ENCODE assay signal across 1 cellular context in the genomic region with DNA sequence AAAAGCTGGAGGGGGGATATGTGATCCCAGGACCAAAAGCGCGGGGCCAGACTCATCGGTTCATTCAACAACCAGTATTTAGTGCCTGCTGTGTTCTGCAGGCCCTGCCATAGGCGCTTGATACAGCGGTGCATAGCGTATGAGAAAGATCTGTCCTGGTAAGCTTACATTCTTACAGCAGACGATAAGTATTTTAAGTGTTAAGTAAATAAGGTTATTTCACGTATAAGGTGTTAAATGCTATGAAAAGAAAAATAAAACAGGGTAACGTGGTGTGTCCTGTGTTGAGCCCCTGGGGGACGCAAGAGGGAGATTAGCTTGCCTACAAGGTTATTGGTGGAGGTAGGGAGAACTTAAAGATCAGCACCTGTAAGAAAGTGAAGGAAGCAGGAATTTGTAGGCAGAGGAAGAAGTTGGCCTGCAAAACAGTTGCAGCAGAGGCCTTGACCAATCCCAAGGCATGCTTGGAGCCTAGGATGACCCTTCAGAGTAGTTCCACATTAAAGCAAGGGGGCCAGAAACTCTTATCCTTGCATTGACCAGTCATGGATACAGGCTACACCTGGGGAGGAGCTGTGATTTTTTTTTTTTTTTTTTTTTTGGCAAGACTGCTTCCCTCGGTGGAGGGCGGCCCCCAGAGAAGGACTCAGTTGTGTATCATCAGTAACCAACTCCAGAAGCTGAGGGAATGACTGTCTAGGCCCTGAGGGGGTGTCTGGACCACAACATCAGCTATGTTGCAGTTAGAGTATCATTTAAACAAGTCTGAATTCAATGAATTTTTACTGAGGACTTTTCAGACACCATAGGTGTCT.
TF ChIP-seq lines count a peak whose summit lies in the region.

No MANE protein-coding gene starts in this region.

TF ChIP-seq in K562, 482 proteins besides CTCF, POLR2A, EP300 and RAD21 (continued from another document):
- TF ChIP-seq, protein P1, sequence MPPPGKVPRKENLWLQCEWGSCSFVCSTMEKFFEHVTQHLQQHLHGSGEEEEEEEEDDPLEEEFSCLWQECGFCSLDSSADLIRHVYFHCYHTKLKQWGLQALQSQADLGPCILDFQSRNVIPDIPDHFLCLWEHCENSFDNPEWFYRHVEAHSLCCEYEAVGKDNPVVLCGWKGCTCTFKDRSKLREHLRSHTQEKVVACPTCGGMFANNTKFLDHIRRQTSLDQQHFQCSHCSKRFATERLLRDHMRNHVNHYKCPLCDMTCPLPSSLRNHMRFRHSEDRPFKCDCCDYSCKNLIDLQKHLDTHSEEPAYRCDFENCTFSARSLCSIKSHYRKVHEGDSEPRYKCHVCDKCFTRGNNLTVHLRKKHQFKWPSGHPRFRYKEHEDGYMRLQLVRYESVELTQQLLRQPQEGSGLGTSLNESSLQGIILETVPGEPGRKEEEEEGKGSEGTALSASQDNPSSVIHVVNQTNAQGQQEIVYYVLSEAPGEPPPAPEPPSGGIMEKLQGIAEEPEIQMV (tag; conservative IDR thresholded peaks at IDR 0.05; ENCODE audit: low read depth) = 0 out of 2 replicates have a peak, but pooled peaks have one; percentile 58
- no peak for TF ChIP-seq ZNF311 (CRISPR knock-in tag; IDR thresholded peaks at IDR 0.05)
- TF ChIP-seq GABPB1 (CRISPR knock-in tag; IDR thresholded peaks at IDR 0.05) = 0 out of 2 replicates have a peak, but pooled peaks have one; percentile 2
